In the genomic region with DNA sequence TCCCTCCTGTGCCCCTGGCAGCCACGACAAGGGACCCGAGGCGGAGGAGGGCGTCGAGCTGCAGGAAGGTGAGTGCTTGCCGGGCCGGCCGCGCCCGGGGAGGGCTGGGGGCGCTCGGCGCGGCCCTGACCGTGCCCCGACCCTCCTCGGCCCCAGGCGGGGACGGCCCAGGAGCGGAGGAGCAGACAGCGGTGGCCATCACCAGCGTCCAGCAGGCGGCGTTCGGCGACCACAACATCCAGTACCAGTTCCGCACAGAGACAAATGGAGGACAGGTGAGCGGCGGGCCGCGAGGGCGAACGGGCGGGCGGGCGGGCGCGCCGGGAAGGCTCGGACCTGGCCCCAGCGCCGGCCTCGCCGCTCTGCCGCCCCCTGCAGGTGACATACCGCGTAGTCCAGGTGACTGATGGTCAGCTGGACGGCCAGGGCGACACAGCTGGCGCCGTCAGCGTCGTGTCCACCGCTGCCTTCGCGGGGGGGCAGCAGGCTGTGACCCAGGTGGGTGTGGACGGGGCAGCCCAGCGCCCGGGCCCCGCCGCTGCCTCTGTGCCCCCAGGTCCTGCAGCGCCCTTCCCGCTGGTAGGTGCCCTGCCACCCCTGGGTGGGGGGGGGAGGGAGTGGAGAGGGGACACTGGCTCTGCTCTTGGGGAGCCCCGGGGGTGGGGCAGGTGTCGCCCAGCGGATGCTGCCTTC, we compare ENCODE assay signal across 7 cellular contexts. TPM values are rescaled to one million over a fixed set of nuclear protein-coding genes. Genes with fewer than 3 reads are reported as not detected.
A peak's percentile ranks its signal among the peaks of the same experiment; 100 is the strongest.
DNase-seq lines count a peak whose midpoint lies in the region; ATAC-seq and TF ChIP-seq lines count a peak whose summit lies in the region.

No MANE protein-coding gene starts in this region.

- DNase-seq in GM13976 (ENCODE audit: low spot score) (peak; percentile 90), NCI-H2029 (lab: John Stamatoyannopoulos, UW) (peak; percentile 60), UCSD-AML1 (lab: John Stamatoyannopoulos, UW; ENCODE audit: unreplicated experiment) (peak; percentile 78), body of pancreas (peak; percentile 91 to 93 (median 92))

- H3K4me3 ChIP-seq in body of pancreas (peak overlapping the region; percentile 28 to 45), iPS-15b (ENCODE audit: low read depth, low read length) (peak overlapping the region; percentile 58), skeletal muscle satellite cell (ENCODE audit: low read length) (peak overlapping the region; percentile 84)

- intact Hi-C loops in body of pancreas (cut with DNase I) = no loop called here

- H3K9me3 ChIP-seq in body of pancreas (no peaks in the 10 kb centered on the region), iPS-15b (ENCODE audit: control insufficient read depth, insufficient read depth, low read length) (no peaks in the 10 kb centered on the region), skeletal muscle satellite cell (replicated peaks; ENCODE audit: low read length) (no peaks in the 10 kb centered on the region)

- WGBS in body of pancreas, 2 donors = 2% methylated on average over 44 of the region's 66 CpGs; no CpG with 5 or more reads in 1 of the 2 donors

- TF ChIP-seq CTCF in GM13976 (IDR thresholded peaks at IDR 0.05; ENCODE audit: borderline replicate concordance, control extremely low read depth, extremely low read depth, insufficient read depth, missing control alignments) (peak; percentile 84), body of pancreas (IDR thresholded peaks at IDR 0.05) (peak; percentile 56 to 98 (median 77))

- ATAC-seq in HG02840 (IDR thresholded peaks at IDR 0.05; ENCODE audit: low FRiP score, unreplicated experiment) (peak; percentile 52), body of pancreas (peak; percentile 57)

- peak overlapping the region; percentile 92 to 95 (median 94) for H3K27ac ChIP-seq in body of pancreas

- H3K4me1 ChIP-seq in body of pancreas (peaks cover 34% of the 10 kb centered on the region), iPS-15b (ENCODE audit: control insufficient read depth, insufficient read depth, low read length) (peaks cover 2% of the 10 kb centered on the region), skeletal muscle satellite cell (ENCODE audit: control insufficient read depth, insufficient read depth, low read length) (peaks cover 7% of the 10 kb centered on the region)

- H3K27me3 ChIP-seq in body of pancreas (no peaks in the 10 kb centered on the region), iPS-15b (ENCODE audit: control insufficient read depth, insufficient read depth, low read length) (no peaks in the 10 kb centered on the region), skeletal muscle satellite cell (ENCODE audit: control insufficient read depth, insufficient read depth, low read length) (peaks cover 3% of the 10 kb centered on the region)

- in situ Hi-C loops in GM13976 (cut with MboI; ENCODE audit: low sequenced_read_pairs, unreplicated experiment) = no loop called here

- peak overlapping the region; percentile 83 for H3K4me2 ChIP-seq in skeletal muscle satellite cell (ENCODE audit: low read length)

- H3K9ac ChIP-seq in iPS-15b (ENCODE audit: low read depth, low read length) (peak overlapping the region; percentile 61), skeletal muscle satellite cell (ENCODE audit: low read depth, low read length) (peak overlapping the region; percentile 83)

- peak; percentile 16 to 49 (median 41) for TF ChIP-seq POLR2A in body of pancreas (IDR thresholded peaks at IDR 0.05)

- H3K36me3 ChIP-seq in body of pancreas (replicated peaks in 1 of 2; ENCODE audit: insufficient read depth in 1 of 2, low read depth in 2 of 2) (peaks cover 0 to 14% of the 10 kb centered on the region in 2 donors), iPS-15b (ENCODE audit: control insufficient read depth, insufficient read depth, low read length) (peaks cover 34% of the 10 kb centered on the region), skeletal muscle satellite cell (ENCODE audit: insufficient read depth, low read length) (peaks cover 34% of the 10 kb centered on the region)

RNA-seq across cellular contexts. Expression of a gene that starts 0.8 kb away (rescaled TPM):
- 10 to 100 TPM; 76.8 to 91.3 TPM for total RNA-seq in body of pancreas
- total RNA-seq in skeletal muscle satellite cell (2012; rRNA removed) = 41.6 and 50.2 TPM in 2 replicates

RNA-seq across cellular contexts. Expression of a gene that starts 12.8 kb away (rescaled TPM):
- total RNA-seq in body of pancreas = not detected
- not detected in 2 replicates for total RNA-seq in skeletal muscle satellite cell (2012; rRNA removed)

RNA-seq across cellular contexts. Expression of a gene that starts 20.8 kb away (rescaled TPM):
- total RNA-seq in body of pancreas = 10 to 100 TPM; 67.5 to 80.1 TPM
- total RNA-seq in skeletal muscle satellite cell (2012; rRNA removed) = 0.87 and 1.3 TPM in 2 replicates

RNA-seq across cellular contexts. Expression of a gene that starts 22.4 kb away (rescaled TPM):
- 1 to 10 TPM in 1 of 2 donors, not detected in 1; 1.6 TPM for total RNA-seq in body of pancreas
- total RNA-seq in skeletal muscle satellite cell (2012; rRNA removed) = not detected in 2 replicates

RNA-seq across cellular contexts. Expression of a gene that starts 41.0 kb away (rescaled TPM):
- not detected for total RNA-seq in body of pancreas
- total RNA-seq in skeletal muscle satellite cell (2012; rRNA removed) = not detected in 2 replicates

Comparison
In these comparisons a context has a peak if more than half of its experiments do, and no peak if none do; other contexts are left out.
1. Peak in every context shown above with its lines: DNase-seq, ATAC-seq, H3K4me3 ChIP-seq and H3K27ac ChIP-seq.